In the genomic region with DNA sequence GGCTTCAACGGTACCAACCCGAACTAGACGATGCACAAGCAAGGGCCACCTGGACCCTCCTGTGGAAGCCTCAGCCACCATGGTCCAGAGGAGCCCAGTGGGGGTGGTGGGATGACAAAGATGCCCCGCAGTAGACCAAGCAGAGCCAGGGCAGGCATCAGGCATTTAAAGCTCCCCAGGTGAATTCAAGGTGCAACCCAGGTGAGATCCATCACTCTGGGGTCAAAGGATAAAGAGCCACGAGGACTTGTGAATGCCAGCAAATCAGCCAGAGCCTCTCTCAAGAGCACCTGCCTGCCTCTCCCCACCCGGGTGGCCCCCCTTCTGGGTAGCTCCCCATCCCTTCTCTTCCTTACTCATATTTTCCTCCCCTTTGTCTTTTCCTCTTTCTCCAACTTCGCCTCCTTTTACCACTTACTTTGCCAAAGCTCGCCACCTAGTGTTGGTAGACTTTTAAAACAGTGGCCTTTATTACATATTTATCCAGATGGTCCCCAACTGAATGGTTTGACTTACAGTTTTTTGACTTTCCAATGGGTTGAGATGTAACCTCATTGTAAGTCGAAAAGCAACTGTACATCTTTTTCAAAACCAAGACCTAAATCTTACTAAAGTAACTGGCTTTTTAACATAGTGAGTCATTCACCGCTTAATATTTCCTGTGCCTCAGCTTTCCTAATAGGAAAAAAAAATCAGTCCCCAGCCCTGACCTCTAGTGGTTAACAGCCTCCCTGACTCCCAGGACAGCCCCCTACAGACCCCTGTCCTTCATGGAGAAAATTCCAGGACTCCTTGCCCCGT, we compare ENCODE assay signal across 9 cellular contexts. TPM values are rescaled to one million over a fixed set of nuclear protein-coding genes. Genes with fewer than 3 reads are reported as not detected.
DNase-seq lines count a peak whose midpoint lies in the region; ATAC-seq and FAIRE-seq lines count a peak whose summit lies in the region.
"Had no signal": no experiment of that assay in that cellular context is flagged by ENCODE, and none has a peak within 500 bp of the region (broad histone marks: within the 10 kb centered on the region; RNA-seq: fewer than 3 reads in every experiment).

No MANE protein-coding gene starts in this region.

- DNase-seq in NCI-H146 (lab: John Stamatoyannopoulos, UW): peak; percentile 47
- DNase-seq in NCI-H146 treated with DMSO at 0.1 percent for 48 hours (lab: John Stamatoyannopoulos, UW; ENCODE audit: unreplicated experiment): no peak
- DNase-seq in HT-29 (ENCODE audit: low spot score): peak; percentile 80
- DNase-seq in SJCRH30: peak; percentile 33 to 77
- DNase-seq in mesendoderm: peak; percentile 80
- DNase-seq in cortex of kidney (lab: John Stamatoyannopoulos, UW): no peak

- H4K8ac ChIP-seq in mesendoderm (ENCODE audit: low read depth, low read length): no peak overlapping the region

- H3K36me3 ChIP-seq in SJCRH30 (no peaks in the 10 kb centered on the region), mesendoderm (ENCODE audit: control insufficient read depth, insufficient read depth, low read length) (no peaks in the 10 kb centered on the region)

- H3K27me3 ChIP-seq in SJCRH30: no peaks in the 10 kb centered on the region
- no peaks in the 10 kb centered on the region for H3K27me3 ChIP-seq in mesendoderm (ENCODE audit: insufficient read depth, low read length, poor library complexity)

- H3K18ac ChIP-seq in mesendoderm (ENCODE audit: low read length): no peak overlapping the region

- no peak overlapping the region for H2AK5ac ChIP-seq in mesendoderm (ENCODE audit: low read length)

- H4K5ac ChIP-seq in mesendoderm (ENCODE audit: low read length): no peak overlapping the region

- no peak for ATAC-seq in GM18861 (IDR thresholded peaks at IDR 0.05; ENCODE audit: unreplicated experiment)

- H3K9me3 ChIP-seq in SJCRH30 (replicated peaks): no peaks in the 10 kb centered on the region

- H3K56ac ChIP-seq in mesendoderm (ENCODE audit: low read length): no peak overlapping the region

- H3K79me1 ChIP-seq in mesendoderm (ENCODE audit: low read length): no peaks in the 10 kb centered on the region

- H3K4ac ChIP-seq in mesendoderm (ENCODE audit: low read depth, low read length): no peak overlapping the region

- no peak overlapping the region for H2BK15ac ChIP-seq in mesendoderm (replicated peaks; ENCODE audit: low read depth)

- H2BK120ac ChIP-seq in mesendoderm (ENCODE audit: low read depth, low read length): no peak overlapping the region

- FAIRE-seq in endometrium (lab: Jason Lieb, UNC): peak; percentile 78

- H3K79me2 ChIP-seq in mesendoderm (ENCODE audit: control insufficient read depth, insufficient read depth, low read length): no peaks in the 10 kb centered on the region

- H3K4me1 ChIP-seq in SJCRH30 (no peaks in the 10 kb centered on the region), mesendoderm (ENCODE audit: control insufficient read depth, low read depth, low read length) (peaks cover 5% of the 10 kb centered on the region)

- no peak overlapping the region for H3K23ac ChIP-seq in mesendoderm (ENCODE audit: low read length)

- H2BK5ac ChIP-seq in mesendoderm (ENCODE audit: low read length): no peak overlapping the region

- no peak overlapping the region for H3K4me3 ChIP-seq in SJCRH30
- no peak overlapping the region for H3K4me3 ChIP-seq in mesendoderm (ENCODE audit: low read length)

- whole genome bisulfite sequencing in mesendoderm (ENCODE audit: extremely low coverage, insufficient coverage, low lambda C conversion rate): no CpG with 5 or more reads among the region's 11 CpGs

- H3K9ac ChIP-seq in mesendoderm (ENCODE audit: low read length): no peak overlapping the region

- no peak overlapping the region for H3K27ac ChIP-seq in SJCRH30
- no peak overlapping the region for H3K27ac ChIP-seq in mesendoderm (ENCODE audit: low read depth, low read length)

- H3K4me2 ChIP-seq in mesendoderm (ENCODE audit: low read length): no peak overlapping the region

RNA-seq across cellular contexts. Expression of a gene that starts 18.8 kb away (rescaled TPM):
- total RNA-seq in HT-29 (2014; rRNA removed; shearing (Covaris generic)): 11.4 and 11.7 TPM in 2 replicates
- total RNA-seq in SJCRH30 (2014; rRNA removed; shearing (Covaris generic)): not detected in 2 replicates
- 0.01 TPM for polyA plus RNA-seq in mesendoderm (2013, experiment 1 of 2)
- polyA plus RNA-seq in mesendoderm (2013, experiment 2 of 2): 0.07 TPM
- total RNA-seq: CD8-positive, alpha-beta memory T cell had no signal
- polyA plus RNA-seq: CD8-positive, alpha-beta memory T cell had no signal

RNA-seq across cellular contexts. Expression of a gene that starts 43.3 kb away (rescaled TPM):
- total RNA-seq in HT-29 (2014; rRNA removed; shearing (Covaris generic)): 0.03 TPM in 1 of 2 replicates, not detected in the other
- not detected in 2 replicates for total RNA-seq in SJCRH30 (2014; rRNA removed; shearing (Covaris generic))
- 0.10 TPM for polyA plus RNA-seq in mesendoderm (2013, experiment 1 of 2)
- 0.10 TPM for polyA plus RNA-seq in mesendoderm (2013, experiment 2 of 2)
- total RNA-seq: CD8-positive, alpha-beta memory T cell had no signal
- polyA plus RNA-seq: CD8-positive, alpha-beta memory T cell had no signal

Comparison
In these comparisons a context has a peak if more than half of its experiments do, and no peak if none do; other contexts are left out.
1. DNase-seq: peak in NCI-H146 (single experiment), HT-29 (single experiment), SJCRH30 (2 of 2) and mesendoderm (single experiment); none in NCI-H146 treated with DMSO at 0.1 percent for 48 hours (single experiment) and cortex of kidney (single experiment).
2. RNA of a gene that starts 18.8 kb away (total RNA-seq): 11.4 to 11.7 TPM in HT-29; not detected in SJCRH30; every median in the first group is over 10 times any median in the second.